ENCODE assay signal across 8 cellular contexts in genomic region chr1:145460048-145460447, GRCh38. TPM values are rescaled to one million over a fixed set of nuclear protein-coding genes. Genes with fewer than 3 reads are reported as not detected.
DNase-seq lines count a peak whose midpoint lies in the region; ATAC-seq, FAIRE-seq and TF ChIP-seq lines count a peak whose summit lies in the region.
"Not testable (repeated sequence)": the region's sequence is repeated elsewhere in the genome, so short reads cannot be mapped to it uniquely, and the experiment has no call there.

No MANE protein-coding gene starts in this region.

- H2BK120ac ChIP-seq in IMR-90 (ENCODE audit: low read depth, low read length): not testable (repeated sequence)

- H2BK5ac ChIP-seq in IMR-90 (ENCODE audit: low read depth, low read length, poor library complexity, severe bottlenecking): not testable (repeated sequence)

- H3K9me1 ChIP-seq in IMR-90 (ENCODE audit: insufficient read depth, low read length): not testable (repeated sequence)

- H3K14ac ChIP-seq in IMR-90 (replicated peaks; ENCODE audit: low read depth, low read length): not testable (repeated sequence)

- H3K4me2 ChIP-seq in A549: peak overlapping the region; percentile 67
- H3K4me2 ChIP-seq in IMR-90 (ENCODE audit: low read depth, low read length): peak overlapping the region; percentile 40; the same call in 1 of the 2 replicates

- peak overlapping the region; percentile 46 for H3K4me3 ChIP-seq in A549
- not testable (repeated sequence) for H3K4me3 ChIP-seq in IMR-90 (ENCODE audit: insufficient read depth, low read depth, low read length); gastroesophageal sphincter
- H3K4me3 ChIP-seq in choroid plexus epithelial cell (ENCODE audit: low read depth, low read length): peak overlapping the region; percentile 20
- peak overlapping the region; percentile 38; the same call in 1 of the 2 replicates for H3K4me3 ChIP-seq in iPS DF 6.9 (ENCODE audit: low read length)
- peak overlapping the region; percentile 27 for H3K4me3 ChIP-seq in lower lobe of right lung
- H3K4me3 ChIP-seq in skeletal muscle cell (ENCODE audit: low read depth, low read length): peak overlapping the region; percentile 17

- H3K79me1 ChIP-seq in IMR-90 (ENCODE audit: low read depth in 1 of 2, low read length in 2 of 2): not testable (repeated sequence)

- H2AFZ ChIP-seq in IMR-90 (replicated peaks; ENCODE audit: low read length, poor library complexity): not testable (repeated sequence)

- ATAC-seq in A549 (peak; percentile 32 to 56; a peak in 5 of 6 replicates), IMR-90 (ENCODE audit: low read depth) (peak; percentile 35; the same call in 1 of the 2 replicates), gastroesophageal sphincter (peak; percentile 36), lower lobe of right lung (peak in 1 of 2 donors; percentile 42)

- not testable (repeated sequence) for H3K4me1 ChIP-seq in A549; IMR-90 (ENCODE audit: control insufficient read depth, insufficient read depth, low read length); gastroesophageal sphincter; iPS DF 6.9 (ENCODE audit: control insufficient read depth, insufficient read depth, low read length); lower lobe of right lung

- H4K91ac ChIP-seq in IMR-90 (ENCODE audit: insufficient read depth, low read depth, low read length): not testable (repeated sequence)

- not testable (repeated sequence) for H3K36me3 Mint-ChIP-seq in activated naive CD8-positive, alpha-beta T cell

- H3K4me1 Mint-ChIP-seq in activated naive CD8-positive, alpha-beta T cell (ENCODE audit: low read depth): not testable (repeated sequence)

- POLR2A ChIA-PET in A549 (lab: Yijun Ruan, JAX); IMR-90 (lab: Charles Lee; ENCODE audit: unreplicated experiment): not testable (repeated sequence)

- not testable (repeated sequence) for H3K56ac ChIP-seq in IMR-90 (ENCODE audit: extremely low read depth, insufficient read depth, low read length)

- not testable (repeated sequence) for TF ChIP-seq CTCF in A549 (IDR thresholded peaks at IDR 0.05); IMR-90 (conservative IDR thresholded peaks at IDR 0.05; ENCODE audit: low read depth, low read length); choroid plexus epithelial cell (conservative IDR thresholded peaks at IDR 0.05; ENCODE audit: low read depth, low read length); gastroesophageal sphincter (IDR thresholded peaks at IDR 0.05); lower lobe of right lung (IDR thresholded peaks at IDR 0.05)

- H2AK5ac ChIP-seq in IMR-90 (ENCODE audit: low read depth, low read length): not testable (repeated sequence)

- not testable (repeated sequence) for H2BK15ac ChIP-seq in IMR-90 (ENCODE audit: low read depth, low read length)

- H3K9ac ChIP-seq in IMR-90 (ENCODE audit: low read depth, low read length): not testable (repeated sequence)

- H3K9me3 Mint-ChIP-seq in activated naive CD8-positive, alpha-beta T cell (ENCODE audit: low read depth): not testable (repeated sequence)

- TF ChIP-seq POLR2A in A549 (IDR thresholded peaks at IDR 0.05; ENCODE audit: low read length); IMR-90 (IDR thresholded peaks at IDR 0.05; ENCODE audit: low read depth, low read length); gastroesophageal sphincter (IDR thresholded peaks at IDR 0.05): not testable (repeated sequence)

- H3K27ac ChIP-seq in A549: peak overlapping the region; percentile 66 to 77
- not testable (repeated sequence) for H3K27ac ChIP-seq in IMR-90 (ENCODE audit: insufficient read depth, low read length); gastroesophageal sphincter; iPS DF 6.9 (ENCODE audit: low read length); lower lobe of right lung

- not testable (repeated sequence) for TF ChIP-seq EP300 in A549 (IDR thresholded peaks at IDR 0.05); gastroesophageal sphincter (IDR thresholded peaks at IDR 0.05)

- H3K4ac ChIP-seq in IMR-90 (ENCODE audit: low read depth, low read length): not testable (repeated sequence)

- dilution Hi-C loops in IMR-90 (cut with HindIII; ENCODE audit: low sequenced_read_pairs, unreplicated experiment): not testable (repeated sequence)

- in situ Hi-C loops in IMR-90 (cut with MboI; ENCODE audit: low sequenced_read_pairs): not testable (repeated sequence)

- H2AK9ac ChIP-seq in IMR-90 (replicated peaks; ENCODE audit: low read depth, low read length, poor library complexity): not testable (repeated sequence)

- not testable (repeated sequence) for H3K23ac ChIP-seq in IMR-90 (ENCODE audit: low read depth, low read length)

- peaks cover 11% of the 10 kb centered on the region for H3K27me3 Mint-ChIP-seq in activated naive CD8-positive, alpha-beta T cell

- intact Hi-C loops in IMR-90 (cut with micrococcal nuclease); lower lobe of right lung (cut with DNase I): not testable (repeated sequence)

- H2BK20ac ChIP-seq in IMR-90 (ENCODE audit: low read depth, low read length): not testable (repeated sequence)

- not testable (repeated sequence) for H4K20me1 ChIP-seq in IMR-90 (ENCODE audit: insufficient read depth, low read length)

- H4K5ac ChIP-seq in IMR-90 (ENCODE audit: low read depth, low read length): not testable (repeated sequence)

- H3K18ac ChIP-seq in IMR-90 (ENCODE audit: low read depth, low read length): not testable (repeated sequence)

- BruUV-seq in IMR-90 (replicated peaks; lab: Mats Ljungman, UMichigan): not testable (repeated sequence)

- not testable (repeated sequence) for TF ChIP-seq RAD21 in A549 (conservative IDR thresholded peaks at IDR 0.05 in 1 of 2, IDR thresholded peaks at IDR 0.05 in 1 of 2); IMR-90 (IDR thresholded peaks at IDR 0.05; ENCODE audit: low read length)

- not testable (repeated sequence) for DNase-seq in A549 (ENCODE audit: low read depth in 1 of 2, low spot score in 1 of 2); IMR-90; choroid plexus epithelial cell (ENCODE audit: low read depth); iPS DF 6.9 (ENCODE audit: low read depth, low spot score); lower lobe of right lung; skeletal muscle cell (ENCODE audit: low read depth)

- H3K36me3 ChIP-seq in IMR-90 (ENCODE audit: control insufficient read depth, insufficient read depth, low read length); gastroesophageal sphincter; iPS DF 6.9 (ENCODE audit: control insufficient read depth, insufficient read depth, low read length); lower lobe of right lung: not testable (repeated sequence)

- not testable (repeated sequence) for H3K27me3 ChIP-seq in IMR-90 (ENCODE audit: control insufficient read depth, insufficient read depth, low read length); iPS DF 6.9 (ENCODE audit: control insufficient read depth, insufficient read depth, low read length); lower lobe of right lung (ENCODE audit: low read depth)
- H3K27me3 ChIP-seq in gastroesophageal sphincter: peaks cover 42% of the 10 kb centered on the region

- not testable (repeated sequence) for H3K9me3 ChIP-seq in A549; IMR-90 (ENCODE audit: control insufficient read depth, insufficient read depth, low read length); gastroesophageal sphincter; iPS DF 6.9 (ENCODE audit: control insufficient read depth, insufficient read depth, low read length); lower lobe of right lung

- H4K8ac ChIP-seq in IMR-90 (ENCODE audit: low read depth in 2 of 2, low read length in 2 of 2): not testable (repeated sequence)

- FAIRE-seq in A549 (lab: Jason Lieb, UNC): not testable (repeated sequence)

- not testable (repeated sequence) for H3K27ac Mint-ChIP-seq in activated naive CD8-positive, alpha-beta T cell

- CTCF ChIA-PET in A549 (lab: Yijun Ruan, JAX); IMR-90 (lab: Yijun Ruan, JAX): not testable (repeated sequence)

- WGBS in A549 (ENCODE audit: missing lambda C conversion rate): 7% methylated on average over 10 of the region's 13 CpGs
- WGBS in IMR-90 (ENCODE audit: extremely low coverage in 2 of 2, insufficient read length in 1 of 2), 2 experiments: no CpG with 5 or more reads among the region's 13 CpGs
- WGBS in gastroesophageal sphincter (ENCODE audit: low coverage in 1 of 2), 2 donors: 14% methylated on average over 2 of the region's 13 CpGs; no CpG with 5 or more reads in 1 of the 2 donors
- whole genome bisulfite sequencing in iPS DF 6.9 (ENCODE audit: insufficient coverage, insufficient read length): no CpG with 5 or more reads among the region's 13 CpGs

- peak overlapping the region; percentile 32 for H3K4me3 Mint-ChIP-seq in activated naive CD8-positive, alpha-beta T cell

RNA-seq across cellular contexts. Expression of gene NBPF20, which starts 34.6 kb away (rescaled TPM):
- polyA plus RNA-seq in A549 (2011; rRNA removed): 5.1 and 5.5 TPM in 2 replicates
- 1.2 and 1.3 TPM in 2 replicates for polyA plus RNA-seq in A549 (2012; cell fraction: cytosol; rRNA removed)
- 3.2 and 3.8 TPM in 2 replicates for polyA plus RNA-seq in A549 (2012; cell fraction: nucleus; rRNA removed)
- polyA plus RNA-seq in A549 (2017; fragmentation: RNase III; extraction: RNeasy Plus Mini Kit Qiagen cat#74134 plus additional on column Dnase treatment): 1.3 to 1.6 TPM (median 1.5 TPM) in 3 replicates
- 5.7 and 5.9 TPM in 2 replicates for polyA minus RNA-seq in A549 (2011; rRNA and poly(A)+ RNA removed)
- 2.9 and 3.1 TPM in 2 replicates for total RNA-seq in IMR-90 (2012; rRNA removed)
- polyA plus RNA-seq in IMR-90 (2012; rRNA removed): 2.2 and 2.6 TPM in 2 replicates
- 0.74 and 0.84 TPM in 2 replicates for polyA plus RNA-seq in IMR-90 (2012; cell fraction: cytosol; rRNA removed)
- polyA plus RNA-seq in IMR-90 (2012; cell fraction: nucleus; rRNA removed; ENCODE audit: low replicate concordance): 1.6 and 7.5 TPM in 2 replicates
- 1 to 10 TPM; 1.7 to 9.5 (median 3.3) TPM for total RNA-seq in gastroesophageal sphincter
- total RNA-seq in lower lobe of right lung: 2.4 TPM
